ENCODE assay signal across 8 cellular contexts in genomic region chr15:82539690-82540054, GRCh38. TPM values are rescaled to one million over a fixed set of nuclear protein-coding genes. Genes with fewer than 3 reads are reported as not detected.
DNase-seq lines count a peak whose midpoint lies in the region; ATAC-seq and TF ChIP-seq lines count a peak whose summit lies in the region.

No MANE protein-coding gene starts in this region.

- BruUV-seq in Caco-2 (replicated peaks; lab: Mats Ljungman, UMichigan) (no TSS peak), IMR-90 (replicated peaks; lab: Mats Ljungman, UMichigan) (no TSS peak)

- peak overlapping the region; percentile 85 for H3K56ac ChIP-seq in IMR-90 (ENCODE audit: extremely low read depth, insufficient read depth, low read length)

- H3K9me3 ChIP-seq in Caco-2 (no peaks in the 10 kb centered on the region), IMR-90 (ENCODE audit: control insufficient read depth, insufficient read depth, low read length) (no peaks in the 10 kb centered on the region)

- peaks cover 50% of the 10 kb centered on the region for H4K20me1 ChIP-seq in IMR-90 (ENCODE audit: insufficient read depth, low read length)

- no peak for ATAC-seq in IMR-90 (ENCODE audit: low read depth)
- no peak for ATAC-seq in GM19035 (IDR thresholded peaks at IDR 0.05; ENCODE audit: unreplicated experiment)
- ATAC-seq in HG03520 (IDR thresholded peaks at IDR 0.05; ENCODE audit: unreplicated experiment): no peak

- TF ChIP-seq CTCF in Caco-2 (IDR thresholded peaks at IDR 0.05; ENCODE audit: insufficient read depth in 1 of 2, low read depth in 1 of 2, low read length in 1 of 2, severe bottlenecking in 1 of 2, unreplicated experiment in 1 of 2) (no peak), IMR-90 (conservative IDR thresholded peaks at IDR 0.05; ENCODE audit: low read depth, low read length) (no peak), mesothelial cell of epicardium (IDR thresholded peaks at IDR 0.05; ENCODE audit: unreplicated experiment) (no peak)

- H2BK15ac ChIP-seq in IMR-90 (ENCODE audit: low read depth, low read length): no peak overlapping the region

- dilution Hi-C loops in IMR-90 (cut with HindIII; ENCODE audit: low sequenced_read_pairs, unreplicated experiment): no loop called here

- POLR2A ChIA-PET in Caco-2 (lab: Charles Lee): interaction anchor here (1.0 to 2.1 kb wide), 3 partner anchors 27 to 211 kb away, joined by 3 to 13 read pairs (median 5); no protein-coding TSS in a partner anchor
- POLR2A ChIA-PET in IMR-90 (lab: Charles Lee; ENCODE audit: unreplicated experiment): no interaction called here

- intact Hi-C loops in Caco-2 (cut with micrococcal nuclease; ENCODE audit: unreplicated experiment) (loop anchor here (1.0 to 2.0 kb wide), 2 partner anchors 27 to 461 kb away; no protein-coding TSS in a partner anchor), IMR-90 (cut with micrococcal nuclease) (loop anchor here (1.0 to 10.0 kb wide), 4 partner anchors 108 to 461 kb away; partner anchors contain the start of genes AP3B2 and CPEB1)

- no peak for TF ChIP-seq RAD21 in IMR-90 (IDR thresholded peaks at IDR 0.05; ENCODE audit: low read length)

- peak overlapping the region; percentile 66 to 83 for H4K8ac ChIP-seq in IMR-90 (ENCODE audit: low read depth in 2 of 2, low read length in 2 of 2)

- H3K4me1 ChIP-seq in Caco-2 (peaks cover 12% of the 10 kb centered on the region), IMR-90 (ENCODE audit: control insufficient read depth, insufficient read depth, low read length) (peaks cover 6% of the 10 kb centered on the region)

- H2AK5ac ChIP-seq in IMR-90 (ENCODE audit: low read depth, low read length): peak overlapping the region; percentile 88

- H3K27me3 Mint-ChIP-seq in Caco-2 (ENCODE audit: insufficient read depth, unreplicated experiment): no peaks in the 10 kb centered on the region
- H3K27me3 Mint-ChIP-seq in mesothelial cell of epicardium (ENCODE audit: low read depth): peaks cover 3% of the 10 kb centered on the region

- H3K27ac Mint-ChIP-seq in Caco-2 (ENCODE audit: unreplicated experiment) (peak overlapping the region; percentile 88), mesothelial cell of epicardium (peak overlapping the region; percentile 92)

- in situ Hi-C loops in IMR-90 (cut with MboI; ENCODE audit: low sequenced_read_pairs): loop anchor here (10.0 kb wide), 3 partner anchors 165 to 465 kb away; no protein-coding TSS in a partner anchor

- H3K27ac ChIP-seq in IMR-90 (ENCODE audit: insufficient read depth, low read length) (peak overlapping the region; percentile 83), cingulate gyrus (ENCODE audit: low read depth, low read length) (peak overlapping the region; percentile 75)

- peak overlapping the region; percentile 56 for H4K5ac ChIP-seq in IMR-90 (ENCODE audit: low read depth, low read length)

- H3K9ac ChIP-seq in IMR-90 (ENCODE audit: low read depth, low read length): peak overlapping the region; percentile 98

- peak overlapping the region; percentile 70 for H4K91ac ChIP-seq in IMR-90 (ENCODE audit: insufficient read depth, low read depth, low read length)

- no peaks in the 10 kb centered on the region for H3K9me3 Mint-ChIP-seq in Caco-2 (ENCODE audit: unreplicated experiment)
- no peaks in the 10 kb centered on the region for H3K9me3 Mint-ChIP-seq in mesothelial cell of epicardium

- peaks cover 68% of the 10 kb centered on the region for H3K36me3 Mint-ChIP-seq in Caco-2 (ENCODE audit: insufficient read depth, unreplicated experiment)
- H3K36me3 Mint-ChIP-seq in mesothelial cell of epicardium: peaks cover 19% of the 10 kb centered on the region

- 0% methylated on average over 4 of the region's 23 CpGs; no CpG with 5 or more reads in 1 of the 2 experiments for WGBS in IMR-90 (ENCODE audit: extremely low coverage in 2 of 2, insufficient read length in 1 of 2), 2 experiments

- H3K4me3 Mint-ChIP-seq in Caco-2 (ENCODE audit: unreplicated experiment) (peak overlapping the region; percentile 81), mesothelial cell of epicardium (peak overlapping the region; percentile 94)

- H2BK120ac ChIP-seq in IMR-90 (ENCODE audit: low read depth, low read length): no peak overlapping the region

- H2BK20ac ChIP-seq in IMR-90 (ENCODE audit: low read depth, low read length): no peak overlapping the region

- H3K9me1 ChIP-seq in IMR-90 (ENCODE audit: insufficient read depth, low read length): no peaks in the 10 kb centered on the region

- TF ChIP-seq POLR2A in IMR-90 (IDR thresholded peaks at IDR 0.05; ENCODE audit: low read depth, low read length): no peak

- peaks cover 11% of the 10 kb centered on the region for H3K36me3 ChIP-seq in Caco-2 (ENCODE audit: control insufficient read depth, insufficient read depth, low read length)
- H3K36me3 ChIP-seq in IMR-90 (ENCODE audit: control insufficient read depth, insufficient read depth, low read length): peaks cover 36% of the 10 kb centered on the region

- H3K4me3 ChIP-seq in Caco-2 (ENCODE audit: low read depth, low read length) (peak overlapping the region; percentile 79), IMR-90 (ENCODE audit: insufficient read depth, low read depth, low read length) (peak overlapping the region; percentile 99)

- H3K4me2 ChIP-seq in IMR-90 (ENCODE audit: low read depth, low read length): peak overlapping the region; percentile 87

- peaks cover 35 to 51% of the 10 kb centered on the region in 2 experiments for H3K79me1 ChIP-seq in IMR-90 (ENCODE audit: low read depth in 1 of 2, low read length in 2 of 2)

- CTCF ChIA-PET in Caco-2 (lab: Charles Lee): interaction anchor here (0.7 to 1.7 kb wide), 5 partner anchors 9 to 171 kb away, joined by 3 to 15 read pairs (median 4); no protein-coding TSS in a partner anchor
- CTCF ChIA-PET in IMR-90 (lab: Yijun Ruan, JAX): interaction anchor here (1.9 kb wide), 1 partner anchor 9 kb away, joined by 6 read pairs; no protein-coding TSS in a partner anchor

- H3K4me1 Mint-ChIP-seq in Caco-2 (ENCODE audit: low read depth, unreplicated experiment) (peaks cover 10% of the 10 kb centered on the region), mesothelial cell of epicardium (peaks cover 39% of the 10 kb centered on the region)

- H3K18ac ChIP-seq in IMR-90 (ENCODE audit: low read depth, low read length): 0 out of 2 replicates have a peak overlapping the region, but pooled peaks have one; percentile 13

- H3K4ac ChIP-seq in IMR-90 (ENCODE audit: low read depth, low read length): peak overlapping the region; percentile 93

- peak overlapping the region; percentile 66 for H3K14ac ChIP-seq in IMR-90 (replicated peaks; ENCODE audit: low read depth, low read length)

- peak overlapping the region; percentile 95 for H2AFZ ChIP-seq in IMR-90 (replicated peaks; ENCODE audit: low read length, poor library complexity)

- H3K27me3 ChIP-seq in Caco-2 (replicated peaks; ENCODE audit: control insufficient read depth, insufficient read depth, low read length) (no peaks in the 10 kb centered on the region), IMR-90 (ENCODE audit: control insufficient read depth, insufficient read depth, low read length) (no peaks in the 10 kb centered on the region)

- peak overlapping the region; percentile 68 for H2AK9ac ChIP-seq in IMR-90 (replicated peaks; ENCODE audit: low read depth, low read length, poor library complexity)

- H2BK5ac ChIP-seq in IMR-90 (ENCODE audit: low read depth, low read length, poor library complexity, severe bottlenecking): peak overlapping the region; percentile 79

- DNase-seq in Caco-2: no peak
- DNase-seq in IMR-90: no peak
- no peak for DNase-seq in mesothelial cell of epicardium (ENCODE audit: low spot score in 2 of 2, unreplicated experiment in 2 of 2)
- no peak for DNase-seq in NOMO-1 treated with DMSO at 0.1 percent for 48 hours (lab: John Stamatoyannopoulos, UW; ENCODE audit: unreplicated experiment)
- DNase-seq in HuH-7.5 (ENCODE audit: low spot score): no peak

- H3K23ac ChIP-seq in IMR-90 (ENCODE audit: low read depth, low read length): peak overlapping the region; percentile 79

TF ChIP-seq in IMR-90, 13 proteins besides CTCF, POLR2A, EP300 and RAD21:
- no peak for TF ChIP-seq CEBPB (IDR thresholded peaks at IDR 0.05; ENCODE audit: low read depth, low read length)
- TF ChIP-seq ELK1 (IDR thresholded peaks at IDR 0.05; ENCODE audit: borderline replicate concordance, low read depth, low read length): no peak
- no peak for TF ChIP-seq RCOR1 (IDR thresholded peaks at IDR 0.05; ENCODE audit: insufficient replicate concordance, low read length)
- no peak for TF ChIP-seq CHD1 (IDR thresholded peaks at IDR 0.05; ENCODE audit: low read depth, low read length)
- TF ChIP-seq NFE2L2 (IDR thresholded peaks at IDR 0.05; ENCODE audit: low read depth, low read length): no peak
- no peak for TF ChIP-seq RFX5 (IDR thresholded peaks at IDR 0.05; ENCODE audit: low read depth, low read length)
- TF ChIP-seq MXI1 (IDR thresholded peaks at IDR 0.05; ENCODE audit: borderline replicate concordance, low read depth, low read length): peak; percentile 1; the same call in 1 of the 2 replicates
- TF ChIP-seq BHLHE40 (IDR thresholded peaks at IDR 0.05; ENCODE audit: low read depth, low read length): no peak
- no peak for TF ChIP-seq USF2 (IDR thresholded peaks at IDR 0.05; ENCODE audit: low read depth, low read length)

RNA-seq across cellular contexts. Expression of gene RPS17, which starts 0.6 kb away (rescaled TPM):
- total RNA-seq in Caco-2 (2022): 1,992 and 2,047 TPM in 2 replicates
- 2,617 and 3,477 TPM in 2 replicates for total RNA-seq in IMR-90 (2012; rRNA removed)
- 4,201 and 5,358 TPM in 2 replicates for polyA plus RNA-seq in IMR-90 (2012; rRNA removed)
- 3,823 and 3,949 TPM in 2 replicates for polyA plus RNA-seq in IMR-90 (2012; cell fraction: cytosol; rRNA removed)
- 543 and 2,209 TPM in 2 replicates for polyA plus RNA-seq in IMR-90 (2012; cell fraction: nucleus; rRNA removed; ENCODE audit: low replicate concordance)
- 1,564 to 1,650 TPM (median 1,638 TPM) in 3 replicates for total RNA-seq in mesothelial cell of epicardium
